In the genomic region with DNA sequence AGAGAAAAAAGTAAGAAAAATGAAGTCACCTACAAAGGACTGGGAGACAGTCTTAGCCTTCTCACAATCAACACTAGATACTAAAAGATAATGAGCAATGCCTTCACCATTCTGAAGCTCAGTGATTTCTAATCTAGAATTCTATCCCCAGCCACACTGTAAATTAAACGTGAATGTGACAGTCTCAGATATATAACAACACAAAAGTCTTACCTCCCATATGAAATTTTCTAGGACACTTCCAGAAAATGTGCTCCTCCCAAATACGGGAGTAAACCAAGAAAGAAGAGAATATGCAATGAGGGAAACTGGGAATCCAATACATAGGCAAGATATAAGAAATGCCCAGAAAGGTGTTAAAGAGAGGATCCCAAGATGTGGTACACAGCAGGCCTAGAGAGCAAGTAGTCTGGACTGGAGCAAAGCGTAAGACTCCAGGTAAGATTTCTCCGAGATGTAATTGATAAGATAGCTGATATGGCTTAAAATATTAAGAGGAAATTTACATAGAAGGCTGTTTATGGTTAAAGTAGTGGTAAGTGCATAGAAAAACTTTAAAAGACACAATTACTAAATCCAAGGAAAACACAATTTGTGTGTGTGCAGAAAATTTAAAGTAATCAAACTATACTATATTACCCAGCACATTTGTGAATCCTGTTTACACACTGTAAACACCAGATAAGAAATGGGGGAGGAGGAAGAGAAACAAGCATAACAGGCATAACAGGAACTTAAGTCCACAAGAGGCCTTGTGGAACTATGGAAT, we compare ENCODE assay signal across 1 cellular context.
TF ChIP-seq lines count a peak whose summit lies in the region.

No MANE protein-coding gene starts in this region.

TF ChIP-seq in IMR-90, 13 proteins besides CTCF, POLR2A, EP300 and RAD21:
- TF ChIP-seq RFX5 (IDR thresholded peaks at IDR 0.05; ENCODE audit: low read depth, low read length) (no peak), CHD1 (IDR thresholded peaks at IDR 0.05; ENCODE audit: low read depth, low read length) (no peak), MAZ (IDR thresholded peaks at IDR 0.05; ENCODE audit: borderline replicate concordance, low read depth, low read length) (no peak), NFE2L2 (IDR thresholded peaks at IDR 0.05; ENCODE audit: low read depth, low read length) (no peak), MXI1 (IDR thresholded peaks at IDR 0.05; ENCODE audit: borderline replicate concordance, low read depth, low read length) (no peak)
- TF ChIP-seq, protein P1, sequence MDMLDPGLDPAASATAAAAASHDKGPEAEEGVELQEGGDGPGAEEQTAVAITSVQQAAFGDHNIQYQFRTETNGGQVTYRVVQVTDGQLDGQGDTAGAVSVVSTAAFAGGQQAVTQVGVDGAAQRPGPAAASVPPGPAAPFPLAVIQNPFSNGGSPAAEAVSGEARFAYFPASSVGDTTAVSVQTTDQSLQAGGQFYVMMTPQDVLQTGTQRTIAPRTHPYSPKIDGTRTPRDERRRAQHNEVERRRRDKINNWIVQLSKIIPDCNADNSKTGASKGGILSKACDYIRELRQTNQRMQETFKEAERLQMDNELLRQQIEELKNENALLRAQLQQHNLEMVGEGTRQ (IDR thresholded peaks at IDR 0.05; ENCODE audit: low read depth, low read length), result no peak
- TF ChIP-seq, protein P2, sequence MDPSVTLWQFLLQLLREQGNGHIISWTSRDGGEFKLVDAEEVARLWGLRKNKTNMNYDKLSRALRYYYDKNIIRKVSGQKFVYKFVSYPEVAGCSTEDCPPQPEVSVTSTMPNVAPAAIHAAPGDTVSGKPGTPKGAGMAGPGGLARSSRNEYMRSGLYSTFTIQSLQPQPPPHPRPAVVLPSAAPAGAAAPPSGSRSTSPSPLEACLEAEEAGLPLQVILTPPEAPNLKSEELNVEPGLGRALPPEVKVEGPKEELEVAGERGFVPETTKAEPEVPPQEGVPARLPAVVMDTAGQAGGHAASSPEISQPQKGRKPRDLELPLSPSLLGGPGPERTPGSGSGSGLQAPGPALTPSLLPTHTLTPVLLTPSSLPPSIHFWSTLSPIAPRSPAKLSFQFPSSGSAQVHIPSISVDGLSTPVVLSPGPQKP (IDR thresholded peaks at IDR 0.05; ENCODE audit: borderline replicate concordance, low read depth, low read length), result no peak
